Comparison of ENCODE assay signal across 22 cellular contexts in the genomic region with DNA sequence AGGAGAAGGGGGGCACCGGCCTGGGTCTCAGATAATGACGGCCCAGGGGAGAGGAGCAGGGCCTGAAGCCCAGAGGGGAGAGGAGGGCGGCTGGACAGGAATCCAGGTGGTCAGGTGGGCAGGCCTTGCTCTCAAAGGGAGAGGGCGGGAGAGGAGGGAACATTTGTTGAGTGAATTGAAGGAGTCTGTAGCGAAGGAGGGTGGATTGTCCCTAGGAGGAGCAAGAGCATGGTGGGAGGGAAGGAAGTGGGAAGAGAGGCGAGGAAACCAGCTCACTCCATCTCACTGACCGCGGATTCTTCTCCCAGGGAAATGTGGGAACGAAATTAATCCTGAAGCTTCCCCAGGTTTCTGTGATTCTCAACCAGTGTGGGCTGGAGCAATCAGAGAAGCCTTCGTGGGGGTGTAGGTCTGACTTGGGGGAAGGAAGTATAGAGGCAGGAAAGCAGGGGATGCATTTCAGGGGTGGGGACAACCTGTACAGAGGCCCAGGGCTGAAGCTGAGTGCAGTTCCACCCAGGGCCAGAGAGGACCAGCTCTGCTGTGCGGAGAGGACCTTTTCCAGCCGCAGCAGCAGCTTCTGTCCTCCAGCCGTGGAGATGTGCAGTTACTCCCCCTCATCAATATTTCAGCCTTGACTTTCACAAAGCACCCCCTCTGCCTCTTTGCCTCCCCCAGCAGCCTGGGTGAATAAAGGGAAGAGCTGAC.
DNase-seq lines count a peak whose midpoint lies in the region; ATAC-seq and TF ChIP-seq lines count a peak whose summit lies in the region.
"Had no signal": no experiment of that assay in that cellular context is flagged by ENCODE, and none has a peak within 500 bp of the region (broad histone marks: within the 10 kb centered on the region; RNA-seq: fewer than 3 reads in every experiment).

No MANE protein-coding gene starts in this region.

- TF ChIP-seq CTCF in HCT116 (IDR thresholded peaks at IDR 0.05 in 2 of 3, conservative IDR thresholded peaks at IDR 0.05 in 1 of 3; ENCODE audit: borderline replicate concordance in 1 of 3, insufficient read depth in 1 of 3, low read depth in 2 of 3, low read length in 2 of 3): peak in 1 of 3 experiments; percentile 4; a peak in 1 of 6 replicates

- peaks cover 53 to 69% of the 10 kb centered on the region in 2 donors for H3K4me1 Mint-ChIP-seq in effector memory CD8-positive, alpha-beta T cell (ENCODE audit: low read depth in 2 of 2)

- CTCF ChIA-PET in HCT116 (lab: Charles Lee): no interaction called here

- H2AK5ac ChIP-seq in neuronal stem cell (ENCODE audit: low read depth, low read length): no peak overlapping the region

- no peak for DNase-seq in HCT116 (ENCODE audit: low read depth, low spot score)
- DNase-seq in effector memory CD8-positive, alpha-beta T cell: no peak
- no peak for DNase-seq in neuronal stem cell (ENCODE audit: low spot score)
- no peak for DNase-seq in NCI-H69 (lab: John Stamatoyannopoulos, UW)
- DNase-seq in activated CD4-positive, alpha-beta T cell treated with anti-CD3 and anti-CD28 coated beads for 1 hour: no peak
- DNase-seq in pons (ENCODE audit: low spot score): no peak
- no peak for DNase-seq in T-helper 2 cell
- DNase-seq: ACHN; DMS79 treated with DMSO at 0.1 percent for 48 hours; H9; MM.1S; NCI-H1092; NCI-H1436 treated with DMSO at 0.1 percent for 48 hours; NCI-H2029; NCI-H2171; NCI-H446 treated with DMSO at 0.1 percent for 48 hours; NCI-H748 treated with DMSO at 0.1 percent for 48 hours; NK-92 treated with Interleukin-12 subunit alpha and Interleukin-12 subunit beta, amount 100 ng/mL, for 24 hours had no signal

- no peak overlapping the region for H3K9ac ChIP-seq in HCT116 (ENCODE audit: low read length)
- H3K9ac ChIP-seq in neuronal stem cell (ENCODE audit: low read depth, low read length, poor library complexity): no peak overlapping the region

- H3K4me1 ChIP-seq in HCT116 (ENCODE audit: control insufficient read depth in 1 of 2, insufficient read depth in 2 of 2, low read length in 2 of 2): no peaks in the 10 kb centered on the region
- peaks cover 4 to 6% of the 10 kb centered on the region in 2 donors for H3K4me1 ChIP-seq in neuronal stem cell (ENCODE audit: control insufficient read depth in 2 of 2, insufficient read depth in 1 of 2, low read depth in 1 of 2, low read length in 2 of 2)

- RAD21 ChIA-PET in HCT116 (lab: Charles Lee; ENCODE audit: low non-redundant PET in 1 of 2, low total read pairs in 2 of 2, uncharacterized antibody in 2 of 2, unreplicated experiment in 2 of 2): no interaction called here

- H3K36me3 Mint-ChIP-seq in effector memory CD8-positive, alpha-beta T cell (ENCODE audit: insufficient read depth): peaks cover 11% of the 10 kb centered on the region

- ATAC-seq in HCT116: peak; percentile 62; the same call in 1 of the 2 replicates
- no peak for ATAC-seq in effector memory CD8-positive, alpha-beta T cell (replicated peaks)
- ATAC-seq: Right ventricle myocardium inferior had no signal

- H3K27ac ChIP-seq in HCT116 (ENCODE audit: low read depth, low read length) (no peak overlapping the region), neuronal stem cell (replicated peaks; ENCODE audit: low read length) (no peak overlapping the region)
- H3K27ac ChIP-seq: C4-2B, HL-60 had no signal

- POLR2A ChIA-PET in HCT116 (lab: Charles Lee): no interaction called here

- H3K9me3 ChIP-seq in HCT116 (ENCODE audit: control insufficient read depth in 1 of 2, insufficient read depth in 1 of 2, low read depth in 1 of 2, low read length in 2 of 2): peaks cover 0 to 4% of the 10 kb centered on the region in 2 experiments; a peak in 1 of 4 replicates
- H3K9me3 ChIP-seq in neuronal stem cell (replicated peaks in 1 of 2; ENCODE audit: control insufficient read depth in 2 of 2, insufficient read depth in 1 of 2, low read depth in 1 of 2, low read length in 2 of 2): peaks cover 4 to 5% of the 10 kb centered on the region in 2 donors

- BruUV-seq in HCT116 (replicated peaks; lab: Mats Ljungman, UMichigan): no TSS peak

- H3K79me2 ChIP-seq in HCT116 (ENCODE audit: insufficient read depth, low read length): no peaks in the 10 kb centered on the region

- no peaks in the 10 kb centered on the region for H3K36me3 ChIP-seq in HCT116 (ENCODE audit: control insufficient read depth in 1 of 2, insufficient read depth in 2 of 2, low read length in 2 of 2)
- no peaks in the 10 kb centered on the region for H3K36me3 ChIP-seq in neuronal stem cell (replicated peaks in 1 of 2; ENCODE audit: control insufficient read depth in 2 of 2, insufficient read depth in 2 of 2, low read length in 2 of 2)

- no peak overlapping the region for H4K91ac ChIP-seq in neuronal stem cell (ENCODE audit: low read depth, low read length, poor library complexity)

- no peaks in the 10 kb centered on the region for H3K9me2 ChIP-seq in HCT116 (ENCODE audit: insufficient read depth)

- H3K18ac ChIP-seq in neuronal stem cell (ENCODE audit: low read length): peak overlapping the region; percentile 13

- no peak overlapping the region for H2BK12ac ChIP-seq in neuronal stem cell (ENCODE audit: low read length)

- intact Hi-C loops in HCT116 (cut with micrococcal nuclease): no loop called here

- H3K27me3 ChIP-seq in HCT116 (ENCODE audit: insufficient read depth, low read length): no peaks in the 10 kb centered on the region
- no peaks in the 10 kb centered on the region for H3K27me3 ChIP-seq in neuronal stem cell (ENCODE audit: control insufficient read depth in 3 of 3, insufficient read depth in 3 of 3, low read depth in 1 of 3, low read length in 3 of 3)

- H3K4me3 Mint-ChIP-seq in effector memory CD8-positive, alpha-beta T cell: no peak overlapping the region
- H3K4me3 Mint-ChIP-seq: H9 had no signal

- no peak for TF ChIP-seq POLR2A in HCT116 (IDR thresholded peaks at IDR 0.05; ENCODE audit: borderline replicate concordance, extremely low read depth, insufficient read depth, insufficient read length)

- H3K23ac ChIP-seq in neuronal stem cell (ENCODE audit: low read depth, low read length, poor library complexity): no peak overlapping the region

- peak overlapping the region; percentile 66 to 67 for H3K27ac Mint-ChIP-seq in effector memory CD8-positive, alpha-beta T cell

- no peak overlapping the region for H2AFZ ChIP-seq in HCT116 (ENCODE audit: low read depth, low read length, poor library complexity, severe bottlenecking)
- H2AFZ ChIP-seq in neuronal stem cell (ENCODE audit: low read length): no peak overlapping the region

- H3K14ac ChIP-seq in neuronal stem cell (ENCODE audit: low read length): peak overlapping the region; percentile 33

- H3K79me1 ChIP-seq in neuronal stem cell (ENCODE audit: low read depth, low read length): no peaks in the 10 kb centered on the region

- no peak overlapping the region for H2BK120ac ChIP-seq in neuronal stem cell (ENCODE audit: low read depth, low read length)

- no CpG with 5 or more reads among the region's 13 CpGs for WGBS in neuronal stem cell (ENCODE audit: extremely low coverage in 2 of 2, insufficient read length in 2 of 2, insufficient replicate concordance in 1 of 2), 2 donors

- H2BK5ac ChIP-seq in neuronal stem cell (ENCODE audit: low read length): no peak overlapping the region

- no peak overlapping the region for H2BK15ac ChIP-seq in neuronal stem cell (ENCODE audit: low read length)

- H3K4me2 ChIP-seq in HCT116 (ENCODE audit: low read length): no peak overlapping the region
- H3K4me2 ChIP-seq in neuronal stem cell (ENCODE audit: insufficient read depth, low read length, poor library complexity, severe bottlenecking): no peak overlapping the region

- H4K20me1 ChIP-seq in HCT116 (ENCODE audit: insufficient read depth): no peaks in the 10 kb centered on the region

- H3K27me3 Mint-ChIP-seq in effector memory CD8-positive, alpha-beta T cell: no peaks in the 10 kb centered on the region
- H3K27me3 Mint-ChIP-seq: IgD-negative memory B cell had no signal

- no peaks in the 10 kb centered on the region for H3K9me3 Mint-ChIP-seq in effector memory CD8-positive, alpha-beta T cell

- no peak overlapping the region for H3K4ac ChIP-seq in neuronal stem cell (ENCODE audit: low read length)

- no peak overlapping the region for H4K8ac ChIP-seq in neuronal stem cell (ENCODE audit: low read depth, low read length)

- H3K4me3 ChIP-seq in HCT116 (replicated peaks in 1 of 2; ENCODE audit: low read depth in 1 of 2, low read length in 2 of 2): no peak overlapping the region
- H3K4me3 ChIP-seq in neuronal stem cell (ENCODE audit: low read length in 2 of 2): no peak overlapping the region

- TF ChIP-seq RAD21 in HCT116 (IDR thresholded peaks at IDR 0.05; ENCODE audit: low read depth): no peak

TF ChIP-seq in HCT116, 20 proteins besides CTCF, POLR2A, EP300 and RAD21 (continues in another document):
- TF ChIP-seq, protein P1, sequence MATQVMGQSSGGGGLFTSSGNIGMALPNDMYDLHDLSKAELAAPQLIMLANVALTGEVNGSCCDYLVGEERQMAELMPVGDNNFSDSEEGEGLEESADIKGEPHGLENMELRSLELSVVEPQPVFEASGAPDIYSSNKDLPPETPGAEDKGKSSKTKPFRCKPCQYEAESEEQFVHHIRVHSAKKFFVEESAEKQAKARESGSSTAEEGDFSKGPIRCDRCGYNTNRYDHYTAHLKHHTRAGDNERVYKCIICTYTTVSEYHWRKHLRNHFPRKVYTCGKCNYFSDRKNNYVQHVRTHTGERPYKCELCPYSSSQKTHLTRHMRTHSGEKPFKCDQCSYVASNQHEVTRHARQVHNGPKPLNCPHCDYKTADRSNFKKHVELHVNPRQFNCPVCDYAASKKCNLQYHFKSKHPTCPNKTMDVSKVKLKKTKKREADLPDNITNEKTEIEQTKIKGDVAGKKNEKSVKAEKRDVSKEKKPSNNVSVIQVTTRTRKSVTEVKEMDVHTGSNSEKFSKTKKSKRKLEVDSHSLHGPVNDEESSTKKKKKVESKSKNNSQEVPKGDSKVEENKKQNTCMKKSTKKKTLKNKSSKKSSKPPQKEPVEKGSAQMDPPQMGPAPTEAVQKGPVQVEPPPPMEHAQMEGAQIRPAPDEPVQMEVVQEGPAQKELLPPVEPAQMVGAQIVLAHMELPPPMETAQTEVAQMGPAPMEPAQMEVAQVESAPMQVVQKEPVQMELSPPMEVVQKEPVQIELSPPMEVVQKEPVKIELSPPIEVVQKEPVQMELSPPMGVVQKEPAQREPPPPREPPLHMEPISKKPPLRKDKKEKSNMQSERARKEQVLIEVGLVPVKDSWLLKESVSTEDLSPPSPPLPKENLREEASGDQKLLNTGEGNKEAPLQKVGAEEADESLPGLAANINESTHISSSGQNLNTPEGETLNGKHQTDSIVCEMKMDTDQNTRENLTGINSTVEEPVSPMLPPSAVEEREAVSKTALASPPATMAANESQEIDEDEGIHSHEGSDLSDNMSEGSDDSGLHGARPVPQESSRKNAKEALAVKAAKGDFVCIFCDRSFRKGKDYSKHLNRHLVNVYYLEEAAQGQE (IDR thresholded peaks at IDR 0.05; ENCODE audit: low read depth): no peak
- TF ChIP-seq POLR2AphosphoS5 (IDR thresholded peaks at IDR 0.05; ENCODE audit: low read depth, low read length) (no peak), ELF1 (IDR thresholded peaks at IDR 0.05; ENCODE audit: borderline replicate concordance, low read depth) (no peak), TCF7L2 (IDR thresholded peaks at IDR 0.05; ENCODE audit: borderline replicate concordance, extremely low read depth, insufficient read depth, insufficient read length) (no peak)
